In the genomic region with DNA sequence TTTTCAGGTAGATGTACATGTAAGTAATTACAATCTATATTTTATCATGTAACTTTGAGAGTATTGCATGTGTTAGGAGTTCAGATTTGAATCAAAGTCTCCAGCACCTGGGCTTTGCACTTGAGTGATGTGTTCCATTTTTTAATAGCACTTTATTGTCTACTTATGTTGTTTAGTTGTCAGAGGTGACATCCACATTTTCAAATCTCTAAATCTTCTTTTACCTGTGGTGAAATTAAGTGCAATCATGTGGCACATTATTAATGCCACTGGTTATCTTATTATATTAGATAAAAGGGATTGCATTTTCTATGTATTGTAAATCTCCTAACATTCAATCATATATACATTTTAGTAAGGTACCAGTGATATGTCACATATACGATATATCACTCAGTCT, we compare ENCODE assay signal across 29 cellular contexts.
DNase-seq lines count a peak whose midpoint lies in the region; ATAC-seq and TF ChIP-seq lines count a peak whose summit lies in the region.
"Had no signal": no experiment of that assay in that cellular context is flagged by ENCODE, and none has a peak within 500 bp of the region (broad histone marks: within the 10 kb centered on the region; RNA-seq: fewer than 3 reads in every experiment).

No MANE protein-coding gene starts in this region.

- H3K4me2 ChIP-seq in neural cell (ENCODE audit: low read length) = no peak overlapping the region
- H3K4me2 ChIP-seq: A549; BLaER1; BLaER1 treated with 17β-estradiol and CSF1 and Interleukin-3, amounts not matched to agents 10 nM and 100 nM had no signal

- H3K9ac ChIP-seq in neural cell (ENCODE audit: low read length) = no peak overlapping the region
- H3K9ac ChIP-seq: BLaER1; BLaER1 treated with 17β-estradiol and CSF1 and Interleukin-3, amounts not matched to agents 10 nM and 100 nM had no signal

- no peaks in the 10 kb centered on the region for H3K27me3 Mint-ChIP-seq in T-helper 17 cell
- H3K27me3 Mint-ChIP-seq: B cell; CD4-positive, alpha-beta memory T cell; CD4-positive, alpha-beta T cell; CD4-positive, CD25-positive, alpha-beta regulatory T cell; CD8-positive, alpha-beta memory T cell had no signal

- TF ChIP-seq EP300 in neural cell (conservative IDR thresholded peaks at IDR 0.05; ENCODE audit: poor library complexity, severe bottlenecking) = peak; percentile 91

- H2AFZ ChIP-seq in neural cell (ENCODE audit: low read depth, low read length) = no peak overlapping the region

- H3K27me3 ChIP-seq in neural cell (ENCODE audit: insufficient read depth, low read depth, low read length) = no peaks in the 10 kb centered on the region
- H3K27me3 ChIP-seq: BE2C; BLaER1; BLaER1 treated with 17β-estradiol and CSF1 and Interleukin-3, amounts not matched to agents 10 nM and 100 nM had no signal

- H3K27ac Mint-ChIP-seq in T-helper 17 cell = no peak overlapping the region
- H3K27ac Mint-ChIP-seq: B cell; CD14-positive monocyte; CD4-positive, alpha-beta T cell; CD4-positive, CD25-positive, alpha-beta regulatory T cell; CD8-positive, alpha-beta memory T cell; CD8-positive, alpha-beta T cell had no signal

- no peak for TF ChIP-seq RAD21 in neural cell (conservative IDR thresholded peaks at IDR 0.05)

- H3K4me3 ChIP-seq in neural cell (ENCODE audit: low read length) = no peak overlapping the region
- H3K4me3 ChIP-seq: A549; BLaER1; BLaER1 treated with 17β-estradiol and CSF1 and Interleukin-3, amounts not matched to agents 10 nM and 100 nM had no signal

- no peaks in the 10 kb centered on the region for H4K20me1 ChIP-seq in neural cell (ENCODE audit: insufficient read depth)
- H4K20me1 ChIP-seq: BLaER1; BLaER1 treated with 17β-estradiol and CSF1 and Interleukin-3, amounts not matched to agents 10 nM and 100 nM had no signal

- no peaks in the 10 kb centered on the region for H3K9me3 ChIP-seq in neural cell (ENCODE audit: low read length)
- no peaks in the 10 kb centered on the region for H3K9me3 ChIP-seq in T-helper 17 cell (ENCODE audit: control insufficient read depth, low read length, poor library complexity, severe bottlenecking)
- H3K9me3 ChIP-seq: A549; BE2C; BLaER1; BLaER1 treated with 17β-estradiol and CSF1 and Interleukin-3, amounts not matched to agents 10 nM and 100 nM; Caco-2 had no signal

- TF ChIP-seq CTCF in neural cell (IDR thresholded peaks at IDR 0.05; ENCODE audit: poor library complexity, severe bottlenecking) = no peak

- no peak overlapping the region for H3K27ac ChIP-seq in neural cell (ENCODE audit: low read length)
- H3K27ac ChIP-seq: 22Rv1; A549; BLaER1; BLaER1 treated with 17β-estradiol and CSF1 and Interleukin-3, amounts not matched to agents 10 nM and 100 nM; C4-2B had no signal

- no peak overlapping the region for H3K4me3 Mint-ChIP-seq in T-helper 17 cell
- H3K4me3 Mint-ChIP-seq: B cell; CD14-positive monocyte; CD4-positive, alpha-beta memory T cell; CD4-positive, alpha-beta T cell; CD4-positive, CD25-positive, alpha-beta regulatory T cell; CD8-positive, alpha-beta memory T cell; CD8-positive, alpha-beta T cell had no signal

- no peaks in the 10 kb centered on the region for H3K36me3 ChIP-seq in neural cell (ENCODE audit: insufficient read depth, low read length)
- H3K36me3 ChIP-seq: BE2C; BLaER1; BLaER1 treated with 17β-estradiol and CSF1 and Interleukin-3, amounts not matched to agents 10 nM and 100 nM had no signal

- no peaks in the 10 kb centered on the region for H3K4me1 Mint-ChIP-seq in T-helper 17 cell
- H3K4me1 Mint-ChIP-seq: B cell; CD14-positive monocyte; CD4-positive, alpha-beta memory T cell; CD4-positive, CD25-positive, alpha-beta regulatory T cell; CD8-positive, alpha-beta memory T cell had no signal

- no peaks in the 10 kb centered on the region for H3F3A ChIP-seq in neural cell (ENCODE audit: insufficient read depth, low read length, poor library complexity, severe bottlenecking)

- no peaks in the 10 kb centered on the region for H3K9me2 ChIP-seq in neural cell (ENCODE audit: insufficient read depth, low read length)

- H3K79me2 ChIP-seq in neural cell (replicated peaks; ENCODE audit: insufficient read depth, low read length) = no peaks in the 10 kb centered on the region

- H3K36me3 Mint-ChIP-seq in T-helper 17 cell (ENCODE audit: low read depth) = no peaks in the 10 kb centered on the region
- H3K36me3 Mint-ChIP-seq: CD14-positive monocyte; CD4-positive, alpha-beta memory T cell; CD4-positive, CD25-positive, alpha-beta regulatory T cell; CD8-positive, alpha-beta memory T cell; CD8-positive, alpha-beta T cell had no signal

- DNase-seq in T-helper 17 cell = no peak
- DNase-seq: 8988T; ACHN; AML-193; BE2C; C1 segment of cervical spinal cord; Caco-2; Calu3; CD4-positive, alpha-beta memory T cell; CD4-positive, alpha-beta T cell; CD4-positive, CD25-positive, alpha-beta regulatory T cell; CD8-positive, alpha-beta memory T cell; CD8-positive, alpha-beta T cell; COR-L47; DMS 273 treated with DMSO at 0.1 percent for 48 hours; DMS153; DMS53; DMS79; DMS79 treated with DMSO at 0.1 percent for 48 hours; DND-41; EL had no signal

- no peak for ATAC-seq in T-helper 17 cell
- ATAC-seq: A549; CD8-positive, alpha-beta T cell had no signal

TF ChIP-seq in neural cell, 6 proteins besides CTCF, POLR2A, EP300 and RAD21:
- TF ChIP-seq, protein P1, sequence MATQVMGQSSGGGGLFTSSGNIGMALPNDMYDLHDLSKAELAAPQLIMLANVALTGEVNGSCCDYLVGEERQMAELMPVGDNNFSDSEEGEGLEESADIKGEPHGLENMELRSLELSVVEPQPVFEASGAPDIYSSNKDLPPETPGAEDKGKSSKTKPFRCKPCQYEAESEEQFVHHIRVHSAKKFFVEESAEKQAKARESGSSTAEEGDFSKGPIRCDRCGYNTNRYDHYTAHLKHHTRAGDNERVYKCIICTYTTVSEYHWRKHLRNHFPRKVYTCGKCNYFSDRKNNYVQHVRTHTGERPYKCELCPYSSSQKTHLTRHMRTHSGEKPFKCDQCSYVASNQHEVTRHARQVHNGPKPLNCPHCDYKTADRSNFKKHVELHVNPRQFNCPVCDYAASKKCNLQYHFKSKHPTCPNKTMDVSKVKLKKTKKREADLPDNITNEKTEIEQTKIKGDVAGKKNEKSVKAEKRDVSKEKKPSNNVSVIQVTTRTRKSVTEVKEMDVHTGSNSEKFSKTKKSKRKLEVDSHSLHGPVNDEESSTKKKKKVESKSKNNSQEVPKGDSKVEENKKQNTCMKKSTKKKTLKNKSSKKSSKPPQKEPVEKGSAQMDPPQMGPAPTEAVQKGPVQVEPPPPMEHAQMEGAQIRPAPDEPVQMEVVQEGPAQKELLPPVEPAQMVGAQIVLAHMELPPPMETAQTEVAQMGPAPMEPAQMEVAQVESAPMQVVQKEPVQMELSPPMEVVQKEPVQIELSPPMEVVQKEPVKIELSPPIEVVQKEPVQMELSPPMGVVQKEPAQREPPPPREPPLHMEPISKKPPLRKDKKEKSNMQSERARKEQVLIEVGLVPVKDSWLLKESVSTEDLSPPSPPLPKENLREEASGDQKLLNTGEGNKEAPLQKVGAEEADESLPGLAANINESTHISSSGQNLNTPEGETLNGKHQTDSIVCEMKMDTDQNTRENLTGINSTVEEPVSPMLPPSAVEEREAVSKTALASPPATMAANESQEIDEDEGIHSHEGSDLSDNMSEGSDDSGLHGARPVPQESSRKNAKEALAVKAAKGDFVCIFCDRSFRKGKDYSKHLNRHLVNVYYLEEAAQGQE (IDR thresholded peaks at IDR 0.05; ENCODE audit: borderline replicate concordance) = no peak
- TF ChIP-seq MXI1 (conservative IDR thresholded peaks at IDR 0.05; ENCODE audit: poor library complexity, severe bottlenecking) = no peak
- peak; percentile 67 for TF ChIP-seq POLR2AphosphoS5 (IDR thresholded peaks at IDR 0.05)
- no peak for TF ChIP-seq SMC3 (conservative IDR thresholded peaks at IDR 0.05; ENCODE audit: poor library complexity)
- TF ChIP-seq EZH2 (IDR thresholded peaks at IDR 0.05; ENCODE audit: borderline replicate concordance, insufficient read depth, low read length, poor library complexity, severe bottlenecking) = no peak
